Comparison of ENCODE assay signal across 8 cellular contexts in the genomic region with DNA sequence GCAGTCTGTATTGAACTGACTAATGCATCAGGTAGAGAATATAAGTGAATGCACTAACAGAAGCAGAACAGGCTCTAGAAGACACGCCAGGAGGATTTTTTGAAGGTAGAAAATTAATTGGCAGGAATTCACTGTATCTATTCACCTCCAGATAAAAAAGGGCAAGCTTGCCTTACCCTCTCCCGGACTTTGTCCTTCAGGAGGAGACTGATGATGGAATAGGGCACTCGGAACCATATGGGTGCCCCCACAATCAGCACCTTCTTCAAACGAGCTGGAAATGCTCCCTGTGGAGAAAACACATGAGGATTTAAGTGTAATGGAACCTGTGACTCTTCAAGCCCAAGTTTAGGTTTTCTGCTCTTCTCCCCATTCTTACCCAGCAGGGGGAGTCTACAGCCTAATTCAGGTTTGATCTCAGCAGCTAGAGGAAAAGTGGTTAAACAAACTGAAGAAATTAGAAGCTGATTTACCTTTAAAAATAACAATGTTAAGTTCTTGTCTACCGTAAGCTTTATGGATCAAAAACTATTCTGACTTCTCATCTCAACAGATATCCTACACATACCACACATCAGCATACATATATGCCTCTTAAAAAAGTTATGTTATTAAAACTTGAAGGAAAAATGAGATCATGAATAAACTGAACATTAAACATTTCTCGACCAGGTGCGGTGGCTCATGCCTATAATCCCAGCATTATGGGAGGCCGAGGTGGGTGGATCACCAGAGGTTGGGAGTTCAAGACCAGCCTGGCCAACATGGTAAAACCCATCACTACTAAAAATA. TPM values are rescaled to one million over a fixed set of nuclear protein-coding genes. Genes with fewer than 3 reads are reported as not detected.
A peak's percentile ranks its signal among the peaks of the same experiment; 100 is the strongest.
DNase-seq lines count a peak whose midpoint lies in the region; ATAC-seq and TF ChIP-seq lines count a peak whose summit lies in the region.

No MANE protein-coding gene starts in this region.

- peak; percentile 1 for DNase-seq in NCI-H2227 (lab: John Stamatoyannopoulos, UW; ENCODE audit: unreplicated experiment)
- DNase-seq in NCI-H2227 treated with DMSO at 0.1 percent for 48 hours (lab: John Stamatoyannopoulos, UW), result no peak
- peak; percentile 67 for DNase-seq in HuH-7 (ENCODE audit: low spot score)
- DNase-seq in activated CD4-positive, alpha-beta T cell treated with anti-CD3 and anti-CD28 coated beads, Interleukin-2, amount 10 ng/mL, durations not matched to agents 7 days and 5 days, result peak; percentile 53
- peak; percentile 42 for DNase-seq in hepatocyte (ENCODE audit: low spot score)
- no peak for DNase-seq in upper lobe of left lung
- no peak for DNase-seq in suprapubic skin (ENCODE audit: low spot score in 2 of 2)

- H3K4me3 ChIP-seq in hepatocyte (no peak overlapping the region), upper lobe of left lung (no peak overlapping the region), suprapubic skin (no peak overlapping the region)

- H3K27me3 ChIP-seq in hepatocyte, result no peaks in the 10 kb centered on the region
- no peaks in the 10 kb centered on the region for H3K27me3 ChIP-seq in upper lobe of left lung
- no peaks in the 10 kb centered on the region for H3K27me3 ChIP-seq in suprapubic skin

- H3K4me1 Mint-ChIP-seq in activated CD4-positive, alpha-beta T cell treated with anti-CD3 and anti-CD28 coated beads, Interleukin-2, amount 10 ng/mL, durations not matched to agents 7 days and 5 days, result peaks cover 3% of the 10 kb centered on the region

- no peaks in the 10 kb centered on the region for H3K9me2 ChIP-seq in hepatocyte (replicated peaks; ENCODE audit: insufficient read depth)

- no peak for TF ChIP-seq POLR2A in upper lobe of left lung (IDR thresholded peaks at IDR 0.05)
- no peak for TF ChIP-seq POLR2A in suprapubic skin (IDR thresholded peaks at IDR 0.05)

- CTCF ChIA-PET in activated CD4-positive, alpha-beta T cell treated with anti-CD3 and anti-CD28 coated beads, Interleukin-2, amount 10 ng/mL, durations not matched to agents 7 days and 5 days (lab: Charles Lee), result interaction anchor here (0.9 to 1.6 kb wide), 9 partner anchors 11 to 132 kb away, joined by 3 to 6 read pairs (median 4); a partner anchor contains a TSS

- POLR2A ChIA-PET in activated CD4-positive, alpha-beta T cell treated with anti-CD3 and anti-CD28 coated beads, Interleukin-2, amount 10 ng/mL, durations not matched to agents 7 days and 5 days (lab: Charles Lee), result interaction anchor here (0.6 kb wide), 1 partner anchor 131 kb away, joined by 3 read pairs; a partner anchor contains a TSS

- no peaks in the 10 kb centered on the region for H4K20me1 ChIP-seq in hepatocyte (ENCODE audit: insufficient read depth, poor library complexity, severe bottlenecking)

- no peak overlapping the region for H3K4me2 ChIP-seq in hepatocyte

- no peaks in the 10 kb centered on the region for H3K4me1 ChIP-seq in hepatocyte (ENCODE audit: insufficient read depth)
- no peaks in the 10 kb centered on the region for H3K4me1 ChIP-seq in upper lobe of left lung
- H3K4me1 ChIP-seq in suprapubic skin, result no peaks in the 10 kb centered on the region

- no peaks in the 10 kb centered on the region for H3K27me3 Mint-ChIP-seq in activated CD4-positive, alpha-beta T cell treated with anti-CD3 and anti-CD28 coated beads, Interleukin-2, amount 10 ng/mL, durations not matched to agents 7 days and 5 days

- no peak overlapping the region for H2AFZ ChIP-seq in hepatocyte

- H3K27ac Mint-ChIP-seq in activated CD4-positive, alpha-beta T cell treated with anti-CD3 and anti-CD28 coated beads, Interleukin-2, amount 10 ng/mL, durations not matched to agents 7 days and 5 days, result no peak overlapping the region

- H3K4me3 Mint-ChIP-seq in activated CD4-positive, alpha-beta T cell treated with anti-CD3 and anti-CD28 coated beads, Interleukin-2, amount 10 ng/mL, durations not matched to agents 7 days and 5 days, result no peak overlapping the region

- H3K9me3 Mint-ChIP-seq in activated CD4-positive, alpha-beta T cell treated with anti-CD3 and anti-CD28 coated beads, Interleukin-2, amount 10 ng/mL, durations not matched to agents 7 days and 5 days, result no peaks in the 10 kb centered on the region

- WGBS in hepatocyte (ENCODE audit: low lambda C conversion rate, missing lambda C conversion rate), result 81% methylated on average over 8 of the region's 8 CpGs
- 83 to 84% methylated on average over 8 of the region's 8 CpGs for WGBS in upper lobe of left lung, 2 donors
- 68% methylated on average over 8 of the region's 8 CpGs for WGBS in suprapubic skin

- H3K27ac ChIP-seq in hepatocyte (no peak overlapping the region), upper lobe of left lung (no peak overlapping the region), suprapubic skin (no peak overlapping the region)

- H3K36me3 ChIP-seq in hepatocyte (replicated peaks; ENCODE audit: insufficient read depth, low read depth) (peaks cover 4% of the 10 kb centered on the region), upper lobe of left lung (peaks cover 0 to 58% (median 41%) of the 10 kb centered on the region in 4 donors), suprapubic skin (peaks cover 50% of the 10 kb centered on the region)

- TF ChIP-seq CTCF in hepatocyte (IDR thresholded peaks at IDR 0.05; ENCODE audit: poor library complexity) (peak; percentile 46), upper lobe of left lung (IDR thresholded peaks at IDR 0.05) (peak in 4 of 6 experiments; percentile 13 to 40 (median 26)), suprapubic skin (IDR thresholded peaks at IDR 0.05) (peak in 1 of 2 donors; percentile 13)

- no peak for TF ChIP-seq EP300 in upper lobe of left lung (IDR thresholded peaks at IDR 0.05)
- no peak for TF ChIP-seq EP300 in suprapubic skin (IDR thresholded peaks at IDR 0.05)

- peaks cover 18% of the 10 kb centered on the region for H3K36me3 Mint-ChIP-seq in activated CD4-positive, alpha-beta T cell treated with anti-CD3 and anti-CD28 coated beads, Interleukin-2, amount 10 ng/mL, durations not matched to agents 7 days and 5 days (ENCODE audit: low read depth)

- H3K9me3 ChIP-seq in hepatocyte (ENCODE audit: low read depth) (no peaks in the 10 kb centered on the region), upper lobe of left lung (no peaks in the 10 kb centered on the region), suprapubic skin (no peaks in the 10 kb centered on the region)

- no peaks in the 10 kb centered on the region for H3K79me2 ChIP-seq in hepatocyte

- ATAC-seq in upper lobe of left lung (ENCODE audit: low FRiP score in 2 of 2), result no peak
- ATAC-seq in HG03139 (IDR thresholded peaks at IDR 0.05; ENCODE audit: unreplicated experiment), result no peak

RNA-seq across cellular contexts. Expression of a gene that starts 57.4 kb away (rescaled TPM):
- 100 to 1,000 TPM; 106 to 115 TPM for total RNA-seq in activated CD4-positive, alpha-beta T cell treated with anti-CD3 and anti-CD28 coated beads, Interleukin-2, amount 10 ng/mL, durations not matched to agents 7 days and 5 days
- total RNA-seq in hepatocyte (28.8 and 35.8 TPM in 2 replicates), upper lobe of left lung (100 to 1,000 TPM in 1 of 6 donors, 10 to 100 TPM in 5; 28.0 to 105 (median 56.6) TPM), suprapubic skin (10 to 100 TPM; 55.2 to 94.8 (median 66.0) TPM)
- 13.3 and 16.5 TPM in 2 replicates for polyA plus RNA-seq in hepatocyte

Comparison
In these comparisons a context has a peak if more than half of its experiments do, and no peak if none do; other contexts are left out.
1. DNase-seq: peak in NCI-H2227 (single experiment), HuH-7 (single experiment), activated CD4-positive, alpha-beta T cell treated with anti-CD3 and anti-CD28 coated beads, Interleukin-2, amount 10 ng/mL, durations not matched to agents 7 days and 5 days (single experiment) and hepatocyte (single experiment); none in NCI-H2227 treated with DMSO at 0.1 percent for 48 hours (single experiment), upper lobe of left lung (0 of 2) and suprapubic skin (0 of 2).